In genomic region chr3:55271549-55271948, GRCh38 we compare ENCODE assay signal across 16 cellular contexts.
"Had no signal": no experiment of that assay in that cellular context is flagged by ENCODE, and none has a peak within 500 bp of the region (broad histone marks: within the 10 kb centered on the region; RNA-seq: fewer than 3 reads in every experiment).

No MANE protein-coding gene starts in this region.

- H3K36me3 ChIP-seq: spleen, tibial nerve, upper lobe of right lung, vagina had no signal

- H3K79me2 ChIP-seq: hepatocyte had no signal

- H3K4me3 ChIP-seq: hepatocyte, psoas muscle, spleen, testis, tibial nerve, upper lobe of right lung, vagina had no signal

- DNase-seq: effector memory CD8-positive, alpha-beta T cell; erythroblast; foreskin keratinocyte; mammary epithelial cell; psoas muscle; spleen; stimulated activated CD4-positive, alpha-beta T cell treated with anti-CD3 and anti-CD28 coated beads, Interleukin-15, amount 100 ng/mL, for 24 hours; stimulated activated CD4-positive, alpha-beta T cell treated with anti-CD3 and anti-CD28 coated beads, Interleukin-1b, Interleukin-23, amount 100 ng/mL, for 48 hours; stimulated activated CD4-positive, alpha-beta T cell treated with anti-CD3 and anti-CD28 coated beads, Interleukin-4, amount 100 ng/mL, for 4 hours; stimulated activated naive B cell treated with anti-CD40 and anti-IgM and Interleukin-4, amounts not matched to agents 10 μg/mL and 1 μg/mL and 100 μg/mL, for 72 hours; stimulated activated naive CD8-positive, alpha-beta T cell treated with anti-CD3 and anti-CD28 coated beads, Interleukin-15, amount 100 ng/mL, for 72 hours; upper lobe of right lung had no signal

- H3K9me3 ChIP-seq: psoas muscle, spleen, testis, tibial nerve, upper lobe of right lung, vagina had no signal

- H2AFZ ChIP-seq: hepatocyte had no signal

- H3K4me2 ChIP-seq: hepatocyte had no signal

- H3K27ac ChIP-seq: foreskin keratinocyte, hepatocyte, psoas muscle, spleen, testis, tibial nerve, upper lobe of right lung, vagina had no signal

- H3K27me3 ChIP-seq: foreskin keratinocyte, hepatocyte, testis, tibial nerve, upper lobe of right lung, vagina had no signal

- H3K4me1 ChIP-seq: foreskin keratinocyte, psoas muscle, spleen, tibial nerve, upper lobe of right lung, vagina had no signal
